1 cellular context compared by ENCODE assay signal in genomic region chr4:99447079-99447478, GRCh38.
A peak's percentile ranks its signal among the peaks of the same experiment; 100 is the strongest.
TF ChIP-seq lines count a peak whose summit lies in the region.

No MANE protein-coding gene starts in this region.

TF ChIP-seq in Ishikawa, 13 proteins besides CTCF, POLR2A, EP300 and RAD21 (continued from another document):
- no peak for TF ChIP-seq REST (IDR thresholded peaks at IDR 0.05; ENCODE audit: low read depth)
- TF ChIP-seq ZBTB7A (IDR thresholded peaks at IDR 0.05; ENCODE audit: low read depth), result no peak
- TF ChIP-seq TCF12 (IDR thresholded peaks at IDR 0.05; ENCODE audit: low read depth), result peak; percentile 53; the same call in 1 of the 2 replicates
- no peak for TF ChIP-seq CEBPB (IDR thresholded peaks at IDR 0.05)
- peak; percentile 49; the same call in 1 of the 2 replicates for TF ChIP-seq MAX (IDR thresholded peaks at IDR 0.05)
- no peak; the same call in 1 of the 2 replicates for TF ChIP-seq TEAD4 (IDR thresholded peaks at IDR 0.05)
- TF ChIP-seq YY1 (IDR thresholded peaks at IDR 0.05; ENCODE audit: low read depth), result no peak
- no peak for TF ChIP-seq EGR1 (IDR thresholded peaks at IDR 0.05)
